ENCODE assay signal across 11 cellular contexts in genomic region chr17:62672957-62673356, GRCh38. TPM values are rescaled to one million over a fixed set of nuclear protein-coding genes. Genes with fewer than 3 reads are reported as not detected.
DNase-seq lines count a peak whose midpoint lies in the region; TF ChIP-seq lines count a peak whose summit lies in the region.
"Had no signal": no experiment of that assay in that cellular context is flagged by ENCODE, and none has a peak within 500 bp of the region (broad histone marks: within the 10 kb centered on the region; RNA-seq: fewer than 3 reads in every experiment).

No MANE protein-coding gene starts in this region.

- 94% methylated on average over 4 of the region's 4 CpGs for WGBS in sigmoid colon, 2 donors

- H3K27ac ChIP-seq in RWPE1 (peak overlapping the region; percentile 91), sigmoid colon (no peak overlapping the region)

- intact Hi-C loops in sigmoid colon (cut with DNase I): no loop called here

- DNase-seq in NCI-H2171 treated with DMSO at 0.1 percent for 48 hours (lab: John Stamatoyannopoulos, UW) (peak; percentile 18), NCI-H2171 (lab: John Stamatoyannopoulos, UW) (no peak), RWPE1 (ENCODE audit: low spot score) (no peak), foreskin melanocyte (peak; percentile 59), sigmoid colon (peak; percentile 34), A172 (ENCODE audit: low spot score) (no peak), CD1c-positive myeloid dendritic cell (ENCODE audit: extremely low spot score) (no peak)
- no peak for DNase-seq in stimulated activated CD4-positive, alpha-beta T cell treated with anti-CD3 and anti-CD28 coated beads, Interleukin-15, amount 100 ng/mL, for 24 hours
- DNase-seq: GOT3 had no signal

- H3K9me3 ChIP-seq in sigmoid colon: no peaks in the 10 kb centered on the region
- H3K9me3 ChIP-seq: BLaER1 treated with 17β-estradiol and CSF1 and Interleukin-3, amounts not matched to agents 10 nM and 100 nM had no signal

- no peaks in the 10 kb centered on the region for H3K36me3 ChIP-seq in sigmoid colon

- H3K4me1 ChIP-seq in sigmoid colon: no peaks in the 10 kb centered on the region

- H3K27me3 ChIP-seq in sigmoid colon: no peaks in the 10 kb centered on the region
- H3K27me3 ChIP-seq: BLaER1 treated with 17β-estradiol and CSF1 and Interleukin-3, amounts not matched to agents 10 nM and 100 nM had no signal

- POLR2A ChIA-PET in RWPE1 (lab: Yijun Ruan, JAX; ENCODE audit: low non-redundant PET): no interaction called here

- no peak for TF ChIP-seq EP300 in sigmoid colon (IDR thresholded peaks at IDR 0.05)

- H3K4me3 ChIP-seq in sigmoid colon: no peak overlapping the region
- H3K4me3 ChIP-seq: BLaER1 treated with 17β-estradiol and CSF1 and Interleukin-3, amounts not matched to agents 10 nM and 100 nM; GM12878 had no signal

- no peak for TF ChIP-seq POLR2A in sigmoid colon (IDR thresholded peaks at IDR 0.05)

- CTCF ChIA-PET in RWPE1 (lab: Yijun Ruan, JAX): interaction anchor here (0.6 to 2.8 kb wide), 8 partner anchors 13 to 806 kb away, joined by 3 to 16 read pairs (median 3); no protein-coding TSS in a partner anchor

- TF ChIP-seq CTCF in RWPE1 (conservative IDR thresholded peaks at IDR 0.05; ENCODE audit: low read depth): no peak
- no peak for TF ChIP-seq CTCF in sigmoid colon (IDR thresholded peaks at IDR 0.05)

RNA-seq across cellular contexts. Expression of gene MRC2, which starts 45.5 kb away (rescaled TPM):
- 10 to 100 TPM; 19.6 to 94.4 (median 29.1) TPM for total RNA-seq in sigmoid colon
- 1 to 10 TPM; 2.5 to 6.9 (median 3.0) TPM for polyA plus RNA-seq in sigmoid colon
- 122 and 123 TPM in 2 replicates for total RNA-seq in A172 (2014; rRNA removed; shearing (Covaris generic))

Comparison
In these comparisons a context has a peak if more than half of its experiments do, and no peak if none do; other contexts are left out.
1. DNase-seq: peak in NCI-H2171 treated with DMSO at 0.1 percent for 48 hours (single experiment), foreskin melanocyte (single experiment) and sigmoid colon (single experiment); none in NCI-H2171 (single experiment), RWPE1 (single experiment), stimulated activated CD4-positive, alpha-beta T cell treated with anti-CD3 and anti-CD28 coated beads, Interleukin-15, amount 100 ng/mL, for 24 hours (single experiment), A172 (single experiment) and CD1c-positive myeloid dendritic cell (single experiment).